Comparison of ENCODE assay signal across 8 cellular contexts in the genomic region with DNA sequence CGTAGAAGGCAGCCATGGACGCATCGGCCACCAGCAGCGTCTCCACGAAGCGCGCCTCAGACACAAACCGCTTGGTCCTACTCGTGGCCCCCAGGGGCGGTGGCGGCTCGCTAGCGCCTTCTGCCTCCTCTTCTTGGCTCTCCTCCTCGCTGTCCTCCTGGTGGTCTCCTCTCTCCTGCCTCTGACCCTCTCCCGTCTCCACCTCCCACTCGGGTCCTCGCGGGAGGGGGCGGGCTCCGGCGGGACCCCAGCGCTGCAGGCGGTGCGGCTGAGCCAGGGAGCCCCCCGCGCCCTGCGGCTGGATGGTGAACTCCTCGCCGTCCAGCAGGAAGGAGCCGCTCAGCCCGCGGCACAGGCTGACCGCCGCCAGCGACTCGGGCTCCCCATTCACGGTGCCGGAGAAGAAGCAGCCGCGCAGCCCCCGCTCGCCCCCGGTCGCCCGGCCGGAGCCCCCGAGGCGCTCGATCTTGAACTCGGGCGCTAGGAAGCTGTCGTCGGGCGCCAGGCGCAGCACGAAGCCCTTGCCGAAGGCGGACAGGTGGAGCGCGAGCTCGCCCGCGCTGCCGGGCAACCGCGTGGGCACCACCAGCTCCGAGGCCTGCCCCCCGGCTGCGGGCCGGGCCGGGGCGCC. TPM values are rescaled to one million over a fixed set of nuclear protein-coding genes. Genes with fewer than 3 reads are reported as not detected.
DNase-seq lines count a peak whose midpoint lies in the region; ATAC-seq and TF ChIP-seq lines count a peak whose summit lies in the region.

No MANE protein-coding gene starts in this region.

- H3K27ac ChIP-seq in lung (ENCODE audit: low read depth in 1 of 2, low read length in 1 of 2) (peak overlapping the region in 1 of 2 donors; percentile 55), upper lobe of left lung (peak overlapping the region; percentile 40 to 87 (median 74))

- no peaks in the 10 kb centered on the region for H3K36me3 Mint-ChIP-seq in activated CD8-positive, alpha-beta memory T cell treated with anti-CD3 and anti-CD28 coated beads, Interleukin-2, amount 10 ng/mL, durations not matched to agents 7 days and 5 days
- no peaks in the 10 kb centered on the region for H3K36me3 Mint-ChIP-seq in central memory CD8-positive, alpha-beta T cell (ENCODE audit: insufficient read depth)

- H3K4me3 Mint-ChIP-seq in activated CD8-positive, alpha-beta memory T cell treated with anti-CD3 and anti-CD28 coated beads, Interleukin-2, amount 10 ng/mL, durations not matched to agents 7 days and 5 days, result no peak overlapping the region
- peak overlapping the region; percentile 56 for H3K4me3 Mint-ChIP-seq in central memory CD8-positive, alpha-beta T cell

- no peak for DNase-seq in activated CD8-positive, alpha-beta memory T cell treated with anti-CD3 and anti-CD28 coated beads, Interleukin-2, amount 10 ng/mL, durations not matched to agents 7 days and 5 days
- no peak for DNase-seq in activated CD8-positive, alpha-beta memory T cell treated with anti-CD3 and anti-CD28 coated beads for 24 hours
- DNase-seq in central memory CD8-positive, alpha-beta T cell (ENCODE audit: low spot score in 2 of 2), result no peak
- DNase-seq in lung (ENCODE audit: low spot score) (no peak), upper lobe of left lung (peak in 1 of 2 donors; percentile 88)
- no peak for DNase-seq in stimulated activated CD8-positive, alpha-beta memory T cell treated with anti-CD3 and anti-CD28 coated beads, Interleukin-4, amount 100 ng/mL, for 48 hours
- no peak for DNase-seq in activated CD4-positive, CD25-positive, alpha-beta regulatory T cell (lab: John Stamatoyannopoulos, UW)

- peak; percentile 16 for ATAC-seq in activated CD8-positive, alpha-beta memory T cell treated with anti-CD3 and anti-CD28 coated beads, Interleukin-2, amount 10 ng/mL, durations not matched to agents 7 days and 5 days
- no peak for ATAC-seq in central memory CD8-positive, alpha-beta T cell (replicated peaks; ENCODE audit: extremely low read depth, poor library complexity, severe bottlenecking)
- no peak for ATAC-seq in lung (ENCODE audit: insufficient read depth, low FRiP score)
- no peak for ATAC-seq in upper lobe of left lung (ENCODE audit: low FRiP score in 2 of 2)
- ATAC-seq in HG03354 (IDR thresholded peaks at IDR 0.05; ENCODE audit: poor library complexity, severe bottlenecking, unreplicated experiment), result no peak

- CTCF ChIA-PET in activated CD8-positive, alpha-beta memory T cell treated with anti-CD3 and anti-CD28 coated beads, Interleukin-2, amount 10 ng/mL, durations not matched to agents 7 days and 5 days (lab: Charles Lee), result interaction anchor here (4.9 to 16.1 kb wide), 2 partner anchors 215 to 433 kb away, joined by 25 to 286 read pairs; no protein-coding TSS in a partner anchor

- no peaks in the 10 kb centered on the region for H3K36me3 ChIP-seq in lung (ENCODE audit: control insufficient read depth in 2 of 2, insufficient read depth in 2 of 2, low read length in 2 of 2)
- no peaks in the 10 kb centered on the region for H3K36me3 ChIP-seq in upper lobe of left lung

- 1 to 2% methylated on average over 58 to 72 of the region's 72 CpGs for WGBS in lung, 2 donors
- WGBS in upper lobe of left lung, 2 donors, result 1 to 2% methylated on average over 22 to 25 of the region's 72 CpGs

- no peaks in the 10 kb centered on the region for H3K27me3 ChIP-seq in lung (ENCODE audit: control insufficient read depth, insufficient read depth)
- H3K27me3 ChIP-seq in upper lobe of left lung, result peaks cover 0 to 23% (median 11%) of the 10 kb centered on the region in 4 donors

- no peaks in the 10 kb centered on the region for H3K9me3 Mint-ChIP-seq in activated CD8-positive, alpha-beta memory T cell treated with anti-CD3 and anti-CD28 coated beads, Interleukin-2, amount 10 ng/mL, durations not matched to agents 7 days and 5 days (ENCODE audit: low read depth)
- no peaks in the 10 kb centered on the region for H3K9me3 Mint-ChIP-seq in central memory CD8-positive, alpha-beta T cell

- H3K4me3 ChIP-seq in lung (peak overlapping the region; percentile 53), upper lobe of left lung (peak overlapping the region; percentile 20 to 53 (median 49))

- H3K27ac Mint-ChIP-seq in activated CD8-positive, alpha-beta memory T cell treated with anti-CD3 and anti-CD28 coated beads, Interleukin-2, amount 10 ng/mL, durations not matched to agents 7 days and 5 days, result no peak overlapping the region
- H3K27ac Mint-ChIP-seq in central memory CD8-positive, alpha-beta T cell (ENCODE audit: low read depth), result no peak overlapping the region

- H3K9me3 ChIP-seq in lung (ENCODE audit: control insufficient read depth in 2 of 2, insufficient read depth in 1 of 2, low read length in 1 of 2), result no peaks in the 10 kb centered on the region
- no peaks in the 10 kb centered on the region for H3K9me3 ChIP-seq in upper lobe of left lung

- H3K4me1 ChIP-seq in lung (ENCODE audit: control insufficient read depth in 2 of 2, insufficient read depth in 2 of 2, low read length in 2 of 2), result peaks cover 0 to 6% of the 10 kb centered on the region in 2 donors
- H3K4me1 ChIP-seq in upper lobe of left lung, result peaks cover 10 to 23% (median 14%) of the 10 kb centered on the region in 4 donors

- TF ChIP-seq CTCF in lung (IDR thresholded peaks at IDR 0.05; ENCODE audit: control extremely low read depth, extremely low read depth) (no peak), upper lobe of left lung (IDR thresholded peaks at IDR 0.05) (peak in 3 of 6 experiments; percentile 16 to 38 (median 29))

- no peak for TF ChIP-seq POLR2A in upper lobe of left lung (IDR thresholded peaks at IDR 0.05)

- H3K27me3 Mint-ChIP-seq in activated CD8-positive, alpha-beta memory T cell treated with anti-CD3 and anti-CD28 coated beads, Interleukin-2, amount 10 ng/mL, durations not matched to agents 7 days and 5 days, result peaks cover 57% of the 10 kb centered on the region
- H3K27me3 Mint-ChIP-seq in central memory CD8-positive, alpha-beta T cell, result peaks cover 79% of the 10 kb centered on the region

- peaks cover 12% of the 10 kb centered on the region for H3K4me1 Mint-ChIP-seq in activated CD8-positive, alpha-beta memory T cell treated with anti-CD3 and anti-CD28 coated beads, Interleukin-2, amount 10 ng/mL, durations not matched to agents 7 days and 5 days
- peaks cover 14% of the 10 kb centered on the region for H3K4me1 Mint-ChIP-seq in central memory CD8-positive, alpha-beta T cell

- TF ChIP-seq EP300 in upper lobe of left lung (IDR thresholded peaks at IDR 0.05), result no peak

RNA-seq across cellular contexts. Expression of a gene that starts 0.7 kb away (rescaled TPM):
- not detected for total RNA-seq in activated CD8-positive, alpha-beta memory T cell treated with anti-CD3 and anti-CD28 coated beads, Interleukin-2, amount 10 ng/mL, durations not matched to agents 7 days and 5 days
- total RNA-seq in lung, result 10 to 100 TPM; 11.3 to 47.7 TPM
- 10 to 100 TPM; 18.3 to 25.9 TPM for polyA plus RNA-seq in lung
- total RNA-seq in upper lobe of left lung, result 10 to 100 TPM; 13.0 to 52.3 (median 21.5) TPM

RNA-seq across cellular contexts. Expression of a gene that starts 20.7 kb away (rescaled TPM):
- total RNA-seq in activated CD8-positive, alpha-beta memory T cell treated with anti-CD3 and anti-CD28 coated beads, Interleukin-2, amount 10 ng/mL, durations not matched to agents 7 days and 5 days, result not detected
- total RNA-seq in lung (10 to 100 TPM; 17.6 to 22.9 TPM), upper lobe of left lung (10 to 100 TPM in 2 of 6 donors, 1 to 10 TPM in 4; 2.5 to 23.0 (median 7.2) TPM)
- 1 to 10 TPM; 4.4 to 9.0 TPM for polyA plus RNA-seq in lung

Comparison
In these comparisons a context has a peak if more than half of its experiments do, and no peak if none do; other contexts are left out.
1. RNA of a gene that starts 0.7 kb away (total RNA-seq): 11.3 to 47.7 TPM in lung and 13.0 to 52.3 TPM in upper lobe of left lung; not detected in activated CD8-positive, alpha-beta memory T cell treated with anti-CD3 and anti-CD28 coated beads, Interleukin-2, amount 10 ng/mL, durations not matched to agents 7 days and 5 days; every median in the first group is over 10 times any median in the second.